In genomic region chr3:152128356-152128755, GRCh38 we compare ENCODE assay signal across 17 cellular contexts.
DNase-seq lines count a peak whose midpoint lies in the region; ATAC-seq, FAIRE-seq and TF ChIP-seq lines count a peak whose summit lies in the region.
"Had no signal": no experiment of that assay in that cellular context is flagged by ENCODE, and none has a peak within 500 bp of the region (broad histone marks: within the 10 kb centered on the region; RNA-seq: fewer than 3 reads in every experiment).

No MANE protein-coding gene starts in this region.

- H3K27me3 ChIP-seq in SJCRH30: no peaks in the 10 kb centered on the region
- H3K27me3 ChIP-seq in spleen (replicated peaks in 1 of 7): no peaks in the 10 kb centered on the region
- H3K27me3 ChIP-seq: BLaER1 treated with 17β-estradiol and CSF1 and Interleukin-3, amounts not matched to agents 10 nM and 100 nM had no signal

- TF ChIP-seq CTCF in spleen (IDR thresholded peaks at IDR 0.05 in 8 of 11, conservative IDR thresholded peaks at IDR 0.05 in 3 of 11): no peak

- H3K27ac ChIP-seq in SJCRH30: no peak overlapping the region
- H3K27ac ChIP-seq in spleen: no peak overlapping the region
- H3K27ac ChIP-seq: A549; BLaER1 treated with 17β-estradiol and CSF1 and Interleukin-3, amounts not matched to agents 10 nM and 100 nM had no signal

- CTCF ChIA-PET in activated naive CD4-positive, alpha-beta T cell treated with anti-CD3 and anti-CD28 coated beads for 36 hours (lab: Charles Lee): no interaction called here

- H3K4me1 ChIP-seq in SJCRH30: no peaks in the 10 kb centered on the region
- H3K4me1 ChIP-seq in spleen: no peaks in the 10 kb centered on the region
- H3K4me1 ChIP-seq: A549; BLaER1 treated with 17β-estradiol and CSF1 and Interleukin-3, amounts not matched to agents 10 nM and 100 nM had no signal

- H3K9me3 Mint-ChIP-seq in activated naive CD4-positive, alpha-beta T cell treated with anti-CD3 and anti-CD28 coated beads for 36 hours: no peaks in the 10 kb centered on the region
- H3K9me3 Mint-ChIP-seq: CD4-positive, CD25-positive, alpha-beta regulatory T cell; HFFc6 had no signal

- H3K36me3 Mint-ChIP-seq in T-helper 17 cell (ENCODE audit: low read depth): no peaks in the 10 kb centered on the region
- H3K36me3 Mint-ChIP-seq in activated naive CD4-positive, alpha-beta T cell treated with anti-CD3 and anti-CD28 coated beads for 36 hours (ENCODE audit: low read depth): no peaks in the 10 kb centered on the region
- H3K36me3 Mint-ChIP-seq: CD4-positive, CD25-positive, alpha-beta regulatory T cell had no signal

- H3K4me1 Mint-ChIP-seq in T-helper 17 cell: peaks cover 5% of the 10 kb centered on the region
- peaks cover 21% of the 10 kb centered on the region for H3K4me1 Mint-ChIP-seq in activated naive CD4-positive, alpha-beta T cell treated with anti-CD3 and anti-CD28 coated beads for 36 hours (ENCODE audit: low read depth)

- H3K27ac Mint-ChIP-seq in T-helper 17 cell: no peak overlapping the region
- no peak overlapping the region for H3K27ac Mint-ChIP-seq in activated naive CD4-positive, alpha-beta T cell treated with anti-CD3 and anti-CD28 coated beads for 36 hours
- H3K27ac Mint-ChIP-seq: CD4-positive, CD25-positive, alpha-beta regulatory T cell; HFFc6 had no signal

- WGBS in spleen, 5 donors: 52 to 97% (median 89%) methylated on average over 1 of the region's 1 CpG

- no peaks in the 10 kb centered on the region for H3K36me3 ChIP-seq in SJCRH30
- H3K36me3 ChIP-seq in spleen: no peaks in the 10 kb centered on the region
- H3K36me3 ChIP-seq: BLaER1 treated with 17β-estradiol and CSF1 and Interleukin-3, amounts not matched to agents 10 nM and 100 nM had no signal

- TF ChIP-seq POLR2A in spleen (IDR thresholded peaks at IDR 0.05): no peak

- H3K4me3 ChIP-seq in SJCRH30 (no peak overlapping the region), spleen (no peak overlapping the region)
- H3K4me3 ChIP-seq: A549; BLaER1 treated with 17β-estradiol and CSF1 and Interleukin-3, amounts not matched to agents 10 nM and 100 nM had no signal

- DNase-seq in EL (peak; percentile 10), GM19239 (ENCODE audit: insufficient read length, low spot score) (no peak), dedifferentiated amniotic fluid mesenchymal stem cell (ENCODE audit: extremely low spot score) (peak; percentile 86), fibroblast of the conjunctiva (ENCODE audit: low read depth) (peak; percentile 32), T-helper 17 cell (no peak), SJCRH30 (no peak), spleen (no peak)
- no peak for DNase-seq in activated naive CD4-positive, alpha-beta T cell treated with anti-CD3 and anti-CD28 coated beads for 36 hours
- DNase-seq: AML-193; CD4-positive, CD25-positive, alpha-beta regulatory T cell; DMS53; HCEC 1CT; HFFc6 had no signal

- H3K9me3 ChIP-seq in T-helper 17 cell (ENCODE audit: control insufficient read depth, low read length, poor library complexity, severe bottlenecking): no peaks in the 10 kb centered on the region
- H3K9me3 ChIP-seq in SJCRH30 (replicated peaks): no peaks in the 10 kb centered on the region
- H3K9me3 ChIP-seq in spleen: no peaks in the 10 kb centered on the region
- H3K9me3 ChIP-seq: A549; BLaER1 treated with 17β-estradiol and CSF1 and Interleukin-3, amounts not matched to agents 10 nM and 100 nM had no signal

- H3K27me3 Mint-ChIP-seq in T-helper 17 cell: no peaks in the 10 kb centered on the region
- no peaks in the 10 kb centered on the region for H3K27me3 Mint-ChIP-seq in activated naive CD4-positive, alpha-beta T cell treated with anti-CD3 and anti-CD28 coated beads for 36 hours (ENCODE audit: low read depth)

- intact Hi-C loops in activated naive CD4-positive, alpha-beta T cell treated with anti-CD3 and anti-CD28 coated beads for 36 hours (cut with micrococcal nuclease): loop anchor here (5.0 to 10.0 kb wide), 3 partner anchors 109 to 1721 kb away; partner anchors contain the start of gene TSC22D2
- intact Hi-C loops in spleen (cut with DNase I; ENCODE audit: low total_unique reads): no loop called here

- ATAC-seq in T-helper 17 cell: no peak
- ATAC-seq: A549, HepG2 had no signal

- H3K4me3 Mint-ChIP-seq in T-helper 17 cell: no peak overlapping the region
- H3K4me3 Mint-ChIP-seq in activated naive CD4-positive, alpha-beta T cell treated with anti-CD3 and anti-CD28 coated beads for 36 hours: no peak overlapping the region
- H3K4me3 Mint-ChIP-seq: CD4-positive, CD25-positive, alpha-beta regulatory T cell; HFFc6 had no signal

- peak; percentile 4 for FAIRE-seq in GM19239 (lab: Jason Lieb, UNC)
- FAIRE-seq: A549, HepG2, HTR-8/SVneo had no signal

Comparison
In these comparisons a context has a peak if more than half of its experiments do, and no peak if none do; other contexts are left out.
1. DNase-seq: peak in EL (single experiment), dedifferentiated amniotic fluid mesenchymal stem cell (single experiment) and fibroblast of the conjunctiva (single experiment); none in GM19239 (single experiment), T-helper 17 cell (0 of 3), activated naive CD4-positive, alpha-beta T cell treated with anti-CD3 and anti-CD28 coated beads for 36 hours (single experiment), SJCRH30 (0 of 2) and spleen (single experiment).